In genomic region chr18:3093624-3094354, GRCh38 we compare ENCODE assay signal across 16 cellular contexts.
DNase-seq lines count a peak whose midpoint lies in the region; ATAC-seq, FAIRE-seq and TF ChIP-seq lines count a peak whose summit lies in the region.
"Had no signal": no experiment of that assay in that cellular context is flagged by ENCODE, and none has a peak within 500 bp of the region (broad histone marks: within the 10 kb centered on the region; RNA-seq: fewer than 3 reads in every experiment).

No MANE protein-coding gene starts in this region.

- peaks cover 2% of the 10 kb centered on the region for H3K27me3 Mint-ChIP-seq in endodermal cell (ENCODE audit: insufficient read depth)
- H3K27me3 Mint-ChIP-seq: activated CD4-positive, alpha-beta T cell treated with anti-CD3 and anti-CD28 coated beads, Interleukin-2, amount 10 ng/mL, durations not matched to agents 7 days and 5 days; CD4-positive, alpha-beta memory T cell had no signal

- ATAC-seq in Right ventricle myocardium inferior (peak; percentile 12), left colon (peak; percentile 70), thoracic aorta (ENCODE audit: insufficient number of reproducible peaks, low FRiP score, low read depth) (no peak)

- H3K9me3 ChIP-seq in left ventricle myocardium inferior (replicated peaks) = no peaks in the 10 kb centered on the region
- no peaks in the 10 kb centered on the region for H3K9me3 ChIP-seq in ascending aorta
- no peaks in the 10 kb centered on the region for H3K9me3 ChIP-seq in thoracic aorta
- no peaks in the 10 kb centered on the region for H3K9me3 ChIP-seq in endodermal cell (ENCODE audit: control insufficient read depth, low read length)

- H3K27ac Mint-ChIP-seq in endodermal cell = no peak overlapping the region
- H3K27ac Mint-ChIP-seq: activated CD4-positive, alpha-beta T cell treated with anti-CD3 and anti-CD28 coated beads, Interleukin-2, amount 10 ng/mL, durations not matched to agents 7 days and 5 days; activated naive CD4-positive, alpha-beta T cell treated with anti-CD3 and anti-CD28 coated beads, Interleukin-2, amount 50 U/mL, for 72 hours had no signal

- WGBS in endodermal cell (ENCODE audit: insufficient coverage in 1 of 2, insufficient read length in 1 of 2), 2 experiments = 93% methylated on average over 3 to 9 of the region's 10 CpGs

- H3K36me3 Mint-ChIP-seq in endodermal cell (ENCODE audit: low read depth) = no peaks in the 10 kb centered on the region
- H3K36me3 Mint-ChIP-seq: activated naive CD4-positive, alpha-beta T cell treated with anti-CD3 and anti-CD28 coated beads, Interleukin-2, amount 50 U/mL, for 72 hours; CD4-positive, alpha-beta memory T cell had no signal

- TF ChIP-seq POLR2A in GM12891 (IDR thresholded peaks at IDR 0.05; ENCODE audit: low read depth, low read length) = no peak

- H3K4me3 ChIP-seq in left ventricle myocardium inferior (no peak overlapping the region), ascending aorta (no peak overlapping the region), thoracic aorta (peak overlapping the region; percentile 25), endodermal cell (ENCODE audit: low read length) (no peak overlapping the region)

- DNase-seq in Right ventricle myocardium inferior (ENCODE audit: missing footprints) = no peak
- DNase-seq in left ventricle myocardium inferior = no peak
- DNase-seq in ascending aorta (ENCODE audit: low spot score in 2 of 2) = no peak
- DNase-seq in left colon = peak; percentile 24 to 66
- DNase-seq in thoracic aorta (ENCODE audit: low spot score) = no peak
- DNase-seq in endodermal cell = no peak
- DNase-seq in GM12891 (ENCODE audit: insufficient read length, low spot score) = no peak
- no peak for DNase-seq in NCI-H2171 treated with DMSO at 0.1 percent for 48 hours (lab: John Stamatoyannopoulos, UW)
- DNase-seq: ACHN; activated CD4-positive, alpha-beta T cell treated with anti-CD3 and anti-CD28 coated beads, Interleukin-2, amount 10 ng/mL, durations not matched to agents 7 days and 5 days; activated T-cell treated with anti-CD3 and anti-CD28 coated beads for 4 hours; CD4-positive, alpha-beta memory T cell; EL; NCI-H187 treated with DMSO at 0.1 percent for 48 hours had no signal

- no peak for FAIRE-seq in GM12891 (lab: Jason Lieb, UNC)

- H3K4me1 Mint-ChIP-seq in endodermal cell = peaks cover 4% of the 10 kb centered on the region

- peaks cover 1% of the 10 kb centered on the region for H3K9me3 Mint-ChIP-seq in endodermal cell
- H3K9me3 Mint-ChIP-seq: activated CD4-positive, alpha-beta T cell treated with anti-CD3 and anti-CD28 coated beads, Interleukin-2, amount 10 ng/mL, durations not matched to agents 7 days and 5 days; activated naive CD4-positive, alpha-beta T cell treated with anti-CD3 and anti-CD28 coated beads, Interleukin-2, amount 50 U/mL, for 72 hours; CD4-positive, alpha-beta memory T cell had no signal

- intact Hi-C loops in Right ventricle myocardium inferior (cut with DNase I) (no loop called here), left ventricle myocardium inferior (cut with micrococcal nuclease) (no loop called here), ascending aorta (cut with DNase I) (no loop called here), left colon (cut with DNase I, micrococcal nuclease) (no loop called here)

- H3K4me1 ChIP-seq in left ventricle myocardium inferior (peaks cover 34% of the 10 kb centered on the region), ascending aorta (peaks cover 0 to 12% of the 10 kb centered on the region in 2 donors), thoracic aorta (ENCODE audit: control insufficient read depth in 1 of 2, low read depth in 2 of 2) (peaks cover 14 to 27% of the 10 kb centered on the region in 2 donors), endodermal cell (ENCODE audit: control insufficient read depth, insufficient read depth, low read length) (no peaks in the 10 kb centered on the region)

- H3K27ac ChIP-seq in left ventricle myocardium inferior (replicated peaks) = no peak overlapping the region
- H3K27ac ChIP-seq in ascending aorta = peak overlapping the region; percentile 34 to 63
- peak overlapping the region; percentile 5 to 43 for H3K27ac ChIP-seq in thoracic aorta
- H3K27ac ChIP-seq in endodermal cell (ENCODE audit: low read depth, low read length) = no peak overlapping the region
- H3K27ac ChIP-seq: KMS-11 had no signal

- peaks cover 29% of the 10 kb centered on the region for H3K36me3 ChIP-seq in left ventricle myocardium inferior
- H3K36me3 ChIP-seq in ascending aorta = peaks cover 0 to 5% of the 10 kb centered on the region in 2 donors
- no peaks in the 10 kb centered on the region for H3K36me3 ChIP-seq in thoracic aorta
- no peaks in the 10 kb centered on the region for H3K36me3 ChIP-seq in endodermal cell (ENCODE audit: control insufficient read depth, insufficient read depth, low read length)

- no peak overlapping the region for H3K4me3 Mint-ChIP-seq in endodermal cell
- H3K4me3 Mint-ChIP-seq: activated CD4-positive, alpha-beta T cell treated with anti-CD3 and anti-CD28 coated beads, Interleukin-2, amount 10 ng/mL, durations not matched to agents 7 days and 5 days; CD4-positive, alpha-beta memory T cell had no signal

- H3K27me3 ChIP-seq in left ventricle myocardium inferior (ENCODE audit: low read depth) = no peaks in the 10 kb centered on the region
- H3K27me3 ChIP-seq in ascending aorta = no peaks in the 10 kb centered on the region
- no peaks in the 10 kb centered on the region for H3K27me3 ChIP-seq in thoracic aorta (replicated peaks; ENCODE audit: insufficient read depth)
- no peaks in the 10 kb centered on the region for H3K27me3 ChIP-seq in endodermal cell (ENCODE audit: control insufficient read depth, insufficient read depth, low read length, poor library complexity, severe bottlenecking)

- no peak overlapping the region for H3K9ac ChIP-seq in endodermal cell (ENCODE audit: extremely low read depth, low read length, poor library complexity, severe bottlenecking)
- H3K9ac ChIP-seq: KMS-11 had no signal

- TF ChIP-seq CTCF in left ventricle myocardium inferior (IDR thresholded peaks at IDR 0.05; ENCODE audit: borderline replicate concordance) (no peak), ascending aorta (IDR thresholded peaks at IDR 0.05) (no peak), thoracic aorta (IDR thresholded peaks at IDR 0.05) (no peak), endodermal cell (conservative IDR thresholded peaks at IDR 0.05) (no peak)

TF ChIP-seq in GM12891, 5 proteins besides CTCF, POLR2A, EP300 and RAD21:
- TF ChIP-seq POU2F2 (IDR thresholded peaks at IDR 0.05; ENCODE audit: low read depth, low read length) = no peak
- TF ChIP-seq TAF1 (IDR thresholded peaks at IDR 0.05; ENCODE audit: low read depth, low read length) = no peak
- TF ChIP-seq POLR2AphosphoS5 (IDR thresholded peaks at IDR 0.05; ENCODE audit: low read depth, low read length) = no peak
- no peak for TF ChIP-seq SPI1 (IDR thresholded peaks at IDR 0.05; ENCODE audit: low read depth, low read length)
- no peak for TF ChIP-seq PAX5 (IDR thresholded peaks at IDR 0.05; ENCODE audit: insufficient read depth, low read length, severe bottlenecking)

Comparison
In these comparisons a context has a peak if more than half of its experiments do, and no peak if none do; other contexts are left out.
1. DNase-seq: peak in left colon (2 of 2); none in Right ventricle myocardium inferior (single experiment), left ventricle myocardium inferior (single experiment), ascending aorta (0 of 2), thoracic aorta (single experiment), endodermal cell (single experiment), GM12891 (single experiment) and NCI-H2171 treated with DMSO at 0.1 percent for 48 hours (single experiment).
2. H3K27ac ChIP-seq: peak in ascending aorta (2 of 2) and thoracic aorta (2 of 2); none in left ventricle myocardium inferior (single experiment) and endodermal cell (single experiment).